20 cellular contexts compared by ENCODE assay signal in genomic region chr13:113879506-113880360, GRCh38. TPM values are rescaled to one million over a fixed set of nuclear protein-coding genes. Genes with fewer than 3 reads are reported as not detected.
DNase-seq lines count a peak whose midpoint lies in the region; ATAC-seq and TF ChIP-seq lines count a peak whose summit lies in the region.
"Had no signal": no experiment of that assay in that cellular context is flagged by ENCODE, and none has a peak within 500 bp of the region (broad histone marks: within the 10 kb centered on the region; RNA-seq: fewer than 3 reads in every experiment).

No MANE protein-coding gene starts in this region.

- no peak overlapping the region for H3K27ac ChIP-seq in upper lobe of left lung
- H3K27ac ChIP-seq: epithelial cell of prostate, foreskin keratinocyte had no signal

- peaks cover 3% of the 10 kb centered on the region for H3K27me3 Mint-ChIP-seq in activated CD4-positive, alpha-beta memory T cell treated with anti-CD3 and anti-CD28 coated beads, Interleukin-2, amount 10 ng/mL, durations not matched to agents 7 days and 5 days
- H3K27me3 Mint-ChIP-seq in activated CD4-positive, alpha-beta memory T cell treated with anti-CD3 and anti-CD28 coated beads for 36 hours = no peaks in the 10 kb centered on the region

- no peaks in the 10 kb centered on the region for H3K27me3 ChIP-seq in upper lobe of left lung
- H3K27me3 ChIP-seq: foreskin keratinocyte, pancreas, sigmoid colon had no signal

- no peaks in the 10 kb centered on the region for H3K36me3 ChIP-seq in upper lobe of left lung
- H3K36me3 ChIP-seq: pancreas, sigmoid colon had no signal

- POLR2A ChIA-PET in activated CD4-positive, alpha-beta memory T cell treated with anti-CD3 and anti-CD28 coated beads, Interleukin-2, amount 10 ng/mL, durations not matched to agents 7 days and 5 days (lab: Charles Lee) = no interaction called here
- POLR2A ChIA-PET in activated CD4-positive, alpha-beta memory T cell treated with anti-CD3 and anti-CD28 coated beads for 36 hours (lab: Charles Lee) = no interaction called here

- H3K9me3 ChIP-seq in upper lobe of left lung = no peaks in the 10 kb centered on the region
- H3K9me3 ChIP-seq: pancreas, sigmoid colon, SK-N-SH had no signal

- peak; percentile 3 for DNase-seq in activated CD4-positive, alpha-beta memory T cell treated with anti-CD3 and anti-CD28 coated beads, Interleukin-2, amount 10 ng/mL, durations not matched to agents 7 days and 5 days
- DNase-seq in activated CD4-positive, alpha-beta memory T cell treated with anti-CD3 and anti-CD28 coated beads for 36 hours = no peak
- DNase-seq in RPMI7951 (ENCODE audit: low read depth) = peak; percentile 93
- DNase-seq in cardiac septum (ENCODE audit: low spot score) = peak; percentile 75
- peak; percentile 54 for DNase-seq in posterior vena cava (ENCODE audit: low spot score)
- DNase-seq in NCI-H1436 treated with DMSO at 0.1 percent for 48 hours (lab: John Stamatoyannopoulos, UW) = no peak
- DNase-seq in upper lobe of left lung = no peak
- DNase-seq: DMS153, foreskin keratinocyte, mammary epithelial cell, pancreas, PC-3, sigmoid colon, SK-N-SH had no signal

- no peak overlapping the region for H3K4me3 ChIP-seq in upper lobe of left lung
- H3K4me3 ChIP-seq: pancreas, sigmoid colon had no signal

- 78 to 88% methylated on average over 11 of the region's 11 CpGs for WGBS in upper lobe of left lung, 2 donors

- peaks cover 6% of the 10 kb centered on the region for H3K36me3 Mint-ChIP-seq in activated CD4-positive, alpha-beta memory T cell treated with anti-CD3 and anti-CD28 coated beads, Interleukin-2, amount 10 ng/mL, durations not matched to agents 7 days and 5 days (ENCODE audit: low read depth)
- no peaks in the 10 kb centered on the region for H3K36me3 Mint-ChIP-seq in activated CD4-positive, alpha-beta memory T cell treated with anti-CD3 and anti-CD28 coated beads for 36 hours
- H3K36me3 Mint-ChIP-seq: CD14-positive monocyte had no signal

- H3K9me3 Mint-ChIP-seq in activated CD4-positive, alpha-beta memory T cell treated with anti-CD3 and anti-CD28 coated beads, Interleukin-2, amount 10 ng/mL, durations not matched to agents 7 days and 5 days = peaks cover 4% of the 10 kb centered on the region
- H3K9me3 Mint-ChIP-seq in activated CD4-positive, alpha-beta memory T cell treated with anti-CD3 and anti-CD28 coated beads for 36 hours = peaks cover 3% of the 10 kb centered on the region
- H3K9me3 Mint-ChIP-seq: activated T-helper 1 cell treated with anti-CD3 and anti-CD28 coated beads, Interleukin-12 subunit alpha, Interleukin-12 subunit beta, Interleukin-2, Interleukin-4 antibody, amounts not matched to agents 30 ng/mL and 10 ng/mL and 1 ng/mL, durations not matched to agents 14 hours and 24 hours and 36 hours; dendritic cell treated with granulocyte-macrophage colony-stimulating factor and Interleukin-4, amounts not matched to agents 40 ng/mL and 50 ng/mL, for 4 days; T-helper 2 cell treated with Interferon-gamma antibody and Interleukin-4, amounts not matched to agents 5 μg/mL and 100 μg/mL, for 36 hours had no signal

- CTCF ChIA-PET in activated CD4-positive, alpha-beta memory T cell treated with anti-CD3 and anti-CD28 coated beads, Interleukin-2, amount 10 ng/mL, durations not matched to agents 7 days and 5 days (lab: Charles Lee) = no interaction called here
- CTCF ChIA-PET in activated CD4-positive, alpha-beta memory T cell treated with anti-CD3 and anti-CD28 coated beads for 36 hours (lab: Charles Lee) = no interaction called here

- intact Hi-C loops in activated CD4-positive, alpha-beta memory T cell treated with anti-CD3 and anti-CD28 coated beads for 36 hours (cut with micrococcal nuclease) = no loop called here
- intact Hi-C loops in cardiac septum (cut with DNase I) (no loop called here), posterior vena cava (cut with DNase I) (no loop called here)

- no peak for TF ChIP-seq CTCF in upper lobe of left lung (IDR thresholded peaks at IDR 0.05)

- H3K4me3 Mint-ChIP-seq in activated CD4-positive, alpha-beta memory T cell treated with anti-CD3 and anti-CD28 coated beads, Interleukin-2, amount 10 ng/mL, durations not matched to agents 7 days and 5 days = no peak overlapping the region
- H3K4me3 Mint-ChIP-seq in activated CD4-positive, alpha-beta memory T cell treated with anti-CD3 and anti-CD28 coated beads for 36 hours = no peak overlapping the region
- H3K4me3 Mint-ChIP-seq: activated T-helper 1 cell treated with anti-CD3 and anti-CD28 coated beads, Interleukin-12 subunit alpha, Interleukin-12 subunit beta, Interleukin-2, Interleukin-4 antibody, amounts not matched to agents 30 ng/mL and 10 ng/mL and 1 ng/mL, durations not matched to agents 14 hours and 24 hours and 36 hours; CD14-positive monocyte; dendritic cell treated with granulocyte-macrophage colony-stimulating factor and Interleukin-4, amounts not matched to agents 40 ng/mL and 50 ng/mL, for 4 days; T-helper 2 cell treated with Interferon-gamma antibody and Interleukin-4, amounts not matched to agents 5 μg/mL and 100 μg/mL, for 36 hours had no signal

- no peak for TF ChIP-seq EP300 in upper lobe of left lung (IDR thresholded peaks at IDR 0.05)

- no peak overlapping the region for H3K27ac Mint-ChIP-seq in activated CD4-positive, alpha-beta memory T cell treated with anti-CD3 and anti-CD28 coated beads, Interleukin-2, amount 10 ng/mL, durations not matched to agents 7 days and 5 days
- H3K27ac Mint-ChIP-seq in activated CD4-positive, alpha-beta memory T cell treated with anti-CD3 and anti-CD28 coated beads for 36 hours = no peak overlapping the region
- H3K27ac Mint-ChIP-seq: activated T-helper 1 cell treated with anti-CD3 and anti-CD28 coated beads, Interleukin-12 subunit alpha, Interleukin-12 subunit beta, Interleukin-2, Interleukin-4 antibody, amounts not matched to agents 30 ng/mL and 10 ng/mL and 1 ng/mL, durations not matched to agents 14 hours and 24 hours and 36 hours; CD14-positive monocyte; dendritic cell treated with granulocyte-macrophage colony-stimulating factor and Interleukin-4, amounts not matched to agents 40 ng/mL and 50 ng/mL, for 4 days; T-helper 2 cell treated with Interferon-gamma antibody and Interleukin-4, amounts not matched to agents 5 μg/mL and 100 μg/mL, for 36 hours had no signal

- H3K4me1 ChIP-seq in upper lobe of left lung = peaks cover 30 to 42% (median 39%) of the 10 kb centered on the region in 4 donors

- TF ChIP-seq POLR2A in upper lobe of left lung (IDR thresholded peaks at IDR 0.05) = no peak

- ATAC-seq in upper lobe of left lung (ENCODE audit: low FRiP score in 2 of 2) (no peak), GM19351 (IDR thresholded peaks at IDR 0.05; ENCODE audit: unreplicated experiment) (no peak)
- ATAC-seq: foreskin keratinocyte, pancreas, PC-3 had no signal

- H3K4me1 Mint-ChIP-seq in activated CD4-positive, alpha-beta memory T cell treated with anti-CD3 and anti-CD28 coated beads, Interleukin-2, amount 10 ng/mL, durations not matched to agents 7 days and 5 days = peaks cover 15% of the 10 kb centered on the region
- peaks cover 22% of the 10 kb centered on the region for H3K4me1 Mint-ChIP-seq in activated CD4-positive, alpha-beta memory T cell treated with anti-CD3 and anti-CD28 coated beads for 36 hours (ENCODE audit: low read depth)
- H3K4me1 Mint-ChIP-seq: CD14-positive monocyte had no signal

RNA-seq across cellular contexts. Expression of gene GAS6, which starts 15.9 kb away (rescaled TPM):
- 1 to 10 TPM; 1.3 to 1.8 TPM for total RNA-seq in activated CD4-positive, alpha-beta memory T cell treated with anti-CD3 and anti-CD28 coated beads, Interleukin-2, amount 10 ng/mL, durations not matched to agents 7 days and 5 days
- 1 to 10 TPM; 1.5 TPM for total RNA-seq in activated CD4-positive, alpha-beta memory T cell treated with anti-CD3 and anti-CD28 coated beads for 36 hours
- 91.2 and 119 TPM in 2 replicates for total RNA-seq in RPMI7951 (2014; rRNA removed; shearing (Covaris generic))
- total RNA-seq in cardiac septum = 201 TPM
- 100 to 1,000 TPM; 201 to 215 TPM for total RNA-seq in posterior vena cava
- 100 to 1,000 TPM; 129 to 299 (median 180) TPM for total RNA-seq in upper lobe of left lung

Comparison
In these comparisons a context has a peak if more than half of its experiments do, and no peak if none do; other contexts are left out.
1. DNase-seq: peak in activated CD4-positive, alpha-beta memory T cell treated with anti-CD3 and anti-CD28 coated beads, Interleukin-2, amount 10 ng/mL, durations not matched to agents 7 days and 5 days (single experiment), RPMI7951 (single experiment), cardiac septum (single experiment) and posterior vena cava (single experiment); none in activated CD4-positive, alpha-beta memory T cell treated with anti-CD3 and anti-CD28 coated beads for 36 hours (single experiment), NCI-H1436 treated with DMSO at 0.1 percent for 48 hours (single experiment) and upper lobe of left lung (0 of 2).
2. RNA of gene GAS6, which starts 15.9 kb away (total RNA-seq): 201 to 215 TPM in posterior vena cava, 201 TPM in cardiac septum (single experiment), 129 to 299 TPM in upper lobe of left lung and 91.2 to 119 TPM in RPMI7951; 1.3 to 1.8 TPM in activated CD4-positive, alpha-beta memory T cell treated with anti-CD3 and anti-CD28 coated beads, Interleukin-2, amount 10 ng/mL, durations not matched to agents 7 days and 5 days and 1.5 TPM in activated CD4-positive, alpha-beta memory T cell treated with anti-CD3 and anti-CD28 coated beads for 36 hours; every median in the first group is over 10 times any median in the second.